In genomic region chr7:156776527-156776926, GRCh38 we compare ENCODE assay signal across 14 cellular contexts.
DNase-seq lines count a peak whose midpoint lies in the region; ATAC-seq lines count a peak whose summit lies in the region.
"Had no signal": no experiment of that assay in that cellular context is flagged by ENCODE, and none has a peak within 500 bp of the region (broad histone marks: within the 10 kb centered on the region; RNA-seq: fewer than 3 reads in every experiment).

No MANE protein-coding gene starts in this region.

- peaks cover 30% of the 10 kb centered on the region for H3K36me3 Mint-ChIP-seq in T-helper 2 cell treated with Interferon-gamma antibody and Interleukin-4, amounts not matched to agents 5 μg/mL and 100 μg/mL, for 36 hours (ENCODE audit: low read depth)
- peaks cover 38% of the 10 kb centered on the region for H3K36me3 Mint-ChIP-seq in stimulated activated naive CD8-positive, alpha-beta T cell treated with anti-CD3 and anti-CD28 coated beads, Interleukin-15, Interleukin-2, amounts not matched to agents 100 ng/mL and 50 ng/mL, for 24 hours (ENCODE audit: low read depth)
- peaks cover 9% of the 10 kb centered on the region for H3K36me3 Mint-ChIP-seq in memory B cell

- H3K27me3 Mint-ChIP-seq in T-helper 2 cell treated with Interferon-gamma antibody and Interleukin-4, amounts not matched to agents 5 μg/mL and 100 μg/mL, for 36 hours (ENCODE audit: low read depth): no peaks in the 10 kb centered on the region
- H3K27me3 Mint-ChIP-seq in stimulated activated naive CD8-positive, alpha-beta T cell treated with anti-CD3 and anti-CD28 coated beads, Interleukin-15, Interleukin-2, amounts not matched to agents 100 ng/mL and 50 ng/mL, for 24 hours: no peaks in the 10 kb centered on the region
- H3K27me3 Mint-ChIP-seq in memory B cell: no peaks in the 10 kb centered on the region
- H3K27me3 Mint-ChIP-seq: CD8-positive, alpha-beta memory T cell had no signal

- H3K27ac Mint-ChIP-seq in T-helper 2 cell treated with Interferon-gamma antibody and Interleukin-4, amounts not matched to agents 5 μg/mL and 100 μg/mL, for 36 hours: peak overlapping the region; percentile 97
- peak overlapping the region; percentile 99 for H3K27ac Mint-ChIP-seq in stimulated activated naive CD8-positive, alpha-beta T cell treated with anti-CD3 and anti-CD28 coated beads, Interleukin-15, Interleukin-2, amounts not matched to agents 100 ng/mL and 50 ng/mL, for 24 hours
- peak overlapping the region; percentile 7 for H3K27ac Mint-ChIP-seq in memory B cell

- peaks cover 41% of the 10 kb centered on the region for H3K4me1 Mint-ChIP-seq in T-helper 2 cell treated with Interferon-gamma antibody and Interleukin-4, amounts not matched to agents 5 μg/mL and 100 μg/mL, for 36 hours (ENCODE audit: low read depth)
- peaks cover 64% of the 10 kb centered on the region for H3K4me1 Mint-ChIP-seq in stimulated activated naive CD8-positive, alpha-beta T cell treated with anti-CD3 and anti-CD28 coated beads, Interleukin-15, Interleukin-2, amounts not matched to agents 100 ng/mL and 50 ng/mL, for 24 hours (ENCODE audit: low read depth)
- peaks cover 38% of the 10 kb centered on the region for H3K4me1 Mint-ChIP-seq in memory B cell

- H3K4me3 Mint-ChIP-seq in T-helper 2 cell treated with Interferon-gamma antibody and Interleukin-4, amounts not matched to agents 5 μg/mL and 100 μg/mL, for 36 hours: no peak overlapping the region
- no peak overlapping the region for H3K4me3 Mint-ChIP-seq in stimulated activated naive CD8-positive, alpha-beta T cell treated with anti-CD3 and anti-CD28 coated beads, Interleukin-15, Interleukin-2, amounts not matched to agents 100 ng/mL and 50 ng/mL, for 24 hours
- H3K4me3 Mint-ChIP-seq in memory B cell: no peak overlapping the region

- DNase-seq in T-helper 2 cell treated with Interferon-gamma antibody and Interleukin-4, amounts not matched to agents 5 μg/mL and 100 μg/mL, for 36 hours (ENCODE audit: low spot score): no peak
- DNase-seq in T-helper 2 cell: no peak
- DNase-seq in stimulated activated naive CD8-positive, alpha-beta T cell treated with anti-CD3 and anti-CD28 coated beads, Interleukin-15, Interleukin-2, amounts not matched to agents 100 U/mL and 50 U/mL, for 24 hours: no peak
- no peak for DNase-seq in memory B cell (ENCODE audit: low spot score in 2 of 2)
- DNase-seq in NCI-H510A (lab: John Stamatoyannopoulos, UW): no peak
- DNase-seq in NCI-H1436 (lab: John Stamatoyannopoulos, UW): no peak
- DNase-seq: CD8-positive, alpha-beta memory T cell; DMS79 treated with DMSO at 0.1 percent for 48 hours; NCI-H187 treated with DMSO at 0.1 percent for 48 hours; NCI-H345; NCI-H526 treated with DMSO at 0.1 percent for 48 hours; SHP77 treated with DMSO at 0.1 percent for 48 hours had no signal

- ATAC-seq in stimulated activated naive CD8-positive, alpha-beta T cell treated with anti-CD3 and anti-CD28 coated beads, Interleukin-15, Interleukin-2, amounts not matched to agents 100 U/mL and 50 U/mL, for 24 hours: no peak
- ATAC-seq in memory B cell (ENCODE audit: low read depth) (no peak), GM18868 (IDR thresholded peaks at IDR 0.05; ENCODE audit: unreplicated experiment) (no peak)

- H3K9me3 Mint-ChIP-seq in T-helper 2 cell treated with Interferon-gamma antibody and Interleukin-4, amounts not matched to agents 5 μg/mL and 100 μg/mL, for 36 hours: peaks cover 14% of the 10 kb centered on the region
- peaks cover 4% of the 10 kb centered on the region for H3K9me3 Mint-ChIP-seq in stimulated activated naive CD8-positive, alpha-beta T cell treated with anti-CD3 and anti-CD28 coated beads, Interleukin-15, Interleukin-2, amounts not matched to agents 100 ng/mL and 50 ng/mL, for 24 hours
- peaks cover 3% of the 10 kb centered on the region for H3K9me3 Mint-ChIP-seq in memory B cell
- H3K9me3 Mint-ChIP-seq: CD8-positive, alpha-beta memory T cell had no signal

Comparison
In these comparisons a context has a peak if more than half of its experiments do, and no peak if none do; other contexts are left out.
1. H3K27ac Mint-ChIP-seq: peak in every context shown above with its lines; median percentile 99 in stimulated activated naive CD8-positive, alpha-beta T cell treated with anti-CD3 and anti-CD28 coated beads, Interleukin-15, Interleukin-2, amounts not matched to agents 100 ng/mL and 50 ng/mL, for 24 hours; 97 in T-helper 2 cell treated with Interferon-gamma antibody and Interleukin-4, amounts not matched to agents 5 μg/mL and 100 μg/mL, for 36 hours; 7 in memory B cell.